In genomic region chr5:59496524-59497134, GRCh38 we compare ENCODE assay signal across 9 cellular contexts.
DNase-seq lines count a peak whose midpoint lies in the region; ATAC-seq and TF ChIP-seq lines count a peak whose summit lies in the region.
"Had no signal": no experiment of that assay in that cellular context is flagged by ENCODE, and none has a peak within 500 bp of the region (broad histone marks: within the 10 kb centered on the region; RNA-seq: fewer than 3 reads in every experiment).

No MANE protein-coding gene starts in this region.

- H2AFZ ChIP-seq in PC-9: no peak overlapping the region

- no peaks in the 10 kb centered on the region for H3K4me1 Mint-ChIP-seq in Calu3 (ENCODE audit: low read depth, unreplicated experiment)
- peaks cover 28% of the 10 kb centered on the region for H3K4me1 Mint-ChIP-seq in stimulated activated memory B cell treated with anti-CD40 and anti-IgM and Interleukin-4, amounts not matched to agents 10 μg/mL and 1 μg/mL and 100 μg/mL, for 72 hours

- H3K36me3 ChIP-seq in PC-9 (ENCODE audit: low read depth) (no peaks in the 10 kb centered on the region), iPS DF 6.9 (ENCODE audit: control insufficient read depth, insufficient read depth, low read length) (no peaks in the 10 kb centered on the region), gastroesophageal sphincter (no peaks in the 10 kb centered on the region)

- intact Hi-C loops in Calu3 (cut with micrococcal nuclease; ENCODE audit: unreplicated experiment): loop anchor here (2.0 to 10.0 kb wide), 2 partner anchors 104 to 312 kb away; no protein-coding TSS in a partner anchor
- intact Hi-C loops in PC-9 (cut with micrococcal nuclease; ENCODE audit: unreplicated experiment): no loop called here

- H3F3A ChIP-seq in PC-9 (ENCODE audit: insufficient read depth, low read depth): peaks cover 4% of the 10 kb centered on the region; the same call in 1 of the 2 replicates

- H3K9me3 Mint-ChIP-seq in Calu3 (ENCODE audit: low read depth, unreplicated experiment): no peaks in the 10 kb centered on the region
- H3K9me3 Mint-ChIP-seq in stimulated activated memory B cell treated with anti-CD40 and anti-IgM and Interleukin-4, amounts not matched to agents 10 μg/mL and 1 μg/mL and 100 μg/mL, for 72 hours: no peaks in the 10 kb centered on the region

- TF ChIP-seq POLR2A in gastroesophageal sphincter (IDR thresholded peaks at IDR 0.05): no peak

- ATAC-seq in GM19468 (IDR thresholded peaks at IDR 0.05; ENCODE audit: extremely low read depth, unreplicated experiment): peak; percentile 32
- ATAC-seq in stimulated activated memory B cell treated with anti-CD40 and anti-IgM and Interleukin-4, amounts not matched to agents 10 μg/mL and 1 μg/mL and 100 μg/mL, for 72 hours: no peak
- ATAC-seq in gastroesophageal sphincter: no peak
- ATAC-seq in HG03097 (IDR thresholded peaks at IDR 0.05; ENCODE audit: low FRiP score, unreplicated experiment): no peak

- no peaks in the 10 kb centered on the region for H3K36me3 Mint-ChIP-seq in Calu3 (ENCODE audit: insufficient read depth, unreplicated experiment)
- no peaks in the 10 kb centered on the region for H3K36me3 Mint-ChIP-seq in stimulated activated memory B cell treated with anti-CD40 and anti-IgM and Interleukin-4, amounts not matched to agents 10 μg/mL and 1 μg/mL and 100 μg/mL, for 72 hours

- peak; percentile 27 for DNase-seq in Calu3
- DNase-seq in PC-9: no peak
- DNase-seq in iPS DF 6.9 (ENCODE audit: low read depth, low spot score): peak; percentile 45
- DNase-seq in HK-2 (ENCODE audit: unreplicated experiment): no peak

- H3K27me3 ChIP-seq in PC-9 (ENCODE audit: insufficient read depth, low read depth) (no peaks in the 10 kb centered on the region), iPS DF 6.9 (ENCODE audit: control insufficient read depth, insufficient read depth, low read length) (no peaks in the 10 kb centered on the region), gastroesophageal sphincter (no peaks in the 10 kb centered on the region)

- H3K4me3 Mint-ChIP-seq in Calu3 (ENCODE audit: low read depth, unreplicated experiment): no peak overlapping the region
- H3K4me3 Mint-ChIP-seq in stimulated activated memory B cell treated with anti-CD40 and anti-IgM and Interleukin-4, amounts not matched to agents 10 μg/mL and 1 μg/mL and 100 μg/mL, for 72 hours: no peak overlapping the region
- H3K4me3 Mint-ChIP-seq: nephron had no signal

- H3K4me1 ChIP-seq in PC-9 (replicated peaks; ENCODE audit: insufficient read depth) (no peaks in the 10 kb centered on the region), iPS DF 6.9 (ENCODE audit: control insufficient read depth, insufficient read depth, low read length) (no peaks in the 10 kb centered on the region), gastroesophageal sphincter (no peaks in the 10 kb centered on the region)

- H3K79me2 ChIP-seq in PC-9 (ENCODE audit: low read depth): no peaks in the 10 kb centered on the region

- no CpG with 5 or more reads among the region's 17 CpGs for WGBS in iPS DF 6.9 (ENCODE audit: insufficient coverage, insufficient read length)
- 95% methylated on average over 8 of the region's 17 CpGs; no CpG with 5 or more reads in 1 of the 2 donors for WGBS in gastroesophageal sphincter (ENCODE audit: low coverage in 1 of 2), 2 donors

- no TSS peak for BruUV-seq in Calu3 (replicated peaks; lab: Mats Ljungman, UMichigan)
- BruUV-seq in PC-9 (replicated peaks; lab: Mats Ljungman, UMichigan): no TSS peak

- H3K9me2 ChIP-seq in PC-9 (ENCODE audit: insufficient read depth): no peaks in the 10 kb centered on the region

- no peaks in the 10 kb centered on the region for H4K20me1 ChIP-seq in PC-9 (ENCODE audit: insufficient read depth)

- H3K27ac Mint-ChIP-seq in Calu3 (ENCODE audit: unreplicated experiment): no peak overlapping the region
- no peak overlapping the region for H3K27ac Mint-ChIP-seq in stimulated activated memory B cell treated with anti-CD40 and anti-IgM and Interleukin-4, amounts not matched to agents 10 μg/mL and 1 μg/mL and 100 μg/mL, for 72 hours
- H3K27ac Mint-ChIP-seq: nephron had no signal

- TF ChIP-seq CTCF in Calu3 (IDR thresholded peaks at IDR 0.05; ENCODE audit: unreplicated experiment): peak; percentile 56
- TF ChIP-seq CTCF in PC-9 (conservative IDR thresholded peaks at IDR 0.05): peak; percentile 50
- no peak for TF ChIP-seq CTCF in gastroesophageal sphincter (IDR thresholded peaks at IDR 0.05)

- H3K27ac ChIP-seq in PC-9: no peak overlapping the region
- H3K27ac ChIP-seq in iPS DF 6.9 (ENCODE audit: low read length): no peak overlapping the region
- H3K27ac ChIP-seq in gastroesophageal sphincter: no peak overlapping the region

- TF ChIP-seq EP300 in gastroesophageal sphincter (IDR thresholded peaks at IDR 0.05): no peak

- H3K9me3 ChIP-seq in PC-9 (ENCODE audit: insufficient read depth, low read depth) (0 out of 2 replicates have a peak, but pooled peaks cover 3% of the 10 kb centered on the region), iPS DF 6.9 (ENCODE audit: control insufficient read depth, insufficient read depth, low read length) (no peaks in the 10 kb centered on the region), gastroesophageal sphincter (no peaks in the 10 kb centered on the region)

- POLR2A ChIA-PET in PC-9 (lab: Charles Lee; ENCODE audit: unreplicated experiment): no interaction called here

- H3K27me3 Mint-ChIP-seq in Calu3 (ENCODE audit: unreplicated experiment): no peaks in the 10 kb centered on the region
- no peaks in the 10 kb centered on the region for H3K27me3 Mint-ChIP-seq in stimulated activated memory B cell treated with anti-CD40 and anti-IgM and Interleukin-4, amounts not matched to agents 10 μg/mL and 1 μg/mL and 100 μg/mL, for 72 hours

- H3K4me2 ChIP-seq in PC-9: no peak overlapping the region

- H3K4me3 ChIP-seq in PC-9 (no peak overlapping the region), iPS DF 6.9 (ENCODE audit: low read length) (no peak overlapping the region), gastroesophageal sphincter (no peak overlapping the region)

- CTCF ChIA-PET in Calu3 (lab: Charles Lee): interaction anchor here (0.6 to 0.8 kb wide), 2 partner anchors 8 to 9 kb away, joined by 3 to 8 read pairs; no protein-coding TSS in a partner anchor
- CTCF ChIA-PET in PC-9 (lab: Charles Lee): no interaction called here

Comparison
In these comparisons a context has a peak if more than half of its experiments do, and no peak if none do; other contexts are left out.
1. DNase-seq: peak in Calu3 (single experiment) and iPS DF 6.9 (single experiment); none in PC-9 (0 of 2) and HK-2 (single experiment).
2. CTCF ChIP-seq: peak in Calu3 (single experiment) and PC-9 (single experiment); none in gastroesophageal sphincter (0 of 4).